In genomic region chr7:28698744-28699291, GRCh38 we compare ENCODE assay signal across 1 cellular context.
TF ChIP-seq lines count a peak whose summit lies in the region.

No MANE protein-coding gene starts in this region.

TF ChIP-seq in endothelial cell of umbilical vein, 7 proteins besides CTCF, POLR2A, EP300 and RAD21:
- TF ChIP-seq MAX (IDR thresholded peaks at IDR 0.05; ENCODE audit: insufficient read depth, insufficient read length) (no peak), FOS (IDR thresholded peaks at IDR 0.05; ENCODE audit: borderline replicate concordance, insufficient read depth, low read length) (no peak), EZH2 (IDR thresholded peaks at IDR 0.05; ENCODE audit: borderline replicate concordance, low read depth, low read length, severe bottlenecking) (no peak), GATA2 (IDR thresholded peaks at IDR 0.05; ENCODE audit: insufficient read depth, insufficient read length, low read depth, low read length) (no peak), POLR2AphosphoS5 (IDR thresholded peaks at IDR 0.05; ENCODE audit: insufficient read depth, low read depth, low read length) (no peak), JUN (IDR thresholded peaks at IDR 0.05; ENCODE audit: borderline replicate concordance, insufficient read depth, insufficient read length, low read depth) (no peak), MYC (IDR thresholded peaks at IDR 0.05; ENCODE audit: low read depth, low read length) (no peak)
